Comparison of ENCODE assay signal across 17 cellular contexts in the genomic region with DNA sequence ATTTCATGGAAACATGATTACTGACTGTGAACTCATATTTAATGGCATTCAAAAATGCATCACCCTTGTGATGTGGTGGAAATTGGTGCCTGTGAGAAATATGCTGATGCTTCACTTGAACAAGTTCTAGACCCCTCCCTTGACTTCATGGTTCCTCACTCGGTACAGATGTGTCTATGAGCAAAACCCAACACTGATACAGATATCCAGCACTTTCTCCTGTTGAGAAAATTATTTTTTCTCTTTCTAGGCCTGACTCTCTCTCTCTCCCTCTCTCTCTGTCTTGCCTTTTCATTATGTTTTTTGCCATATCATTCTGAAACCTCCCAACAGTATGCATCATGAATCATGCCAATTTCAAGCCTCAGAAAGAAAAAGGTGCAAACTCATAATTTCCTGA.
DNase-seq lines count a peak whose midpoint lies in the region; ATAC-seq and TF ChIP-seq lines count a peak whose summit lies in the region.
"Had no signal": no experiment of that assay in that cellular context is flagged by ENCODE, and none has a peak within 500 bp of the region (broad histone marks: within the 10 kb centered on the region; RNA-seq: fewer than 3 reads in every experiment).

No MANE protein-coding gene starts in this region.

- H3K4me3 Mint-ChIP-seq in activated CD8-positive, alpha-beta memory T cell treated with anti-CD3 and anti-CD28 coated beads, Interleukin-2, amount 10 ng/mL, durations not matched to agents 7 days and 5 days: no peak overlapping the region
- peak overlapping the region; percentile 9 for H3K4me3 Mint-ChIP-seq in activated CD4-positive, alpha-beta memory T cell treated with anti-CD3 and anti-CD28 coated beads, Interleukin-2, amount 10 ng/mL, durations not matched to agents 7 days and 5 days
- H3K4me3 Mint-ChIP-seq: CD14-positive monocyte had no signal

- H3K36me3 Mint-ChIP-seq in activated CD8-positive, alpha-beta memory T cell treated with anti-CD3 and anti-CD28 coated beads, Interleukin-2, amount 10 ng/mL, durations not matched to agents 7 days and 5 days: no peaks in the 10 kb centered on the region
- H3K36me3 Mint-ChIP-seq in activated CD4-positive, alpha-beta memory T cell treated with anti-CD3 and anti-CD28 coated beads, Interleukin-2, amount 10 ng/mL, durations not matched to agents 7 days and 5 days (ENCODE audit: low read depth): no peaks in the 10 kb centered on the region
- H3K36me3 Mint-ChIP-seq: CD14-positive monocyte had no signal

- no peak for TF ChIP-seq POLR2A in uterus (IDR thresholded peaks at IDR 0.05)

- no peak for DNase-seq in activated CD8-positive, alpha-beta memory T cell treated with anti-CD3 and anti-CD28 coated beads, Interleukin-2, amount 10 ng/mL, durations not matched to agents 7 days and 5 days
- DNase-seq in activated CD8-positive, alpha-beta memory T cell treated with anti-CD3 and anti-CD28 coated beads, Interleukin-2, amount 50 U/mL, for 48 hours: no peak
- DNase-seq in DND-41: no peak
- no peak for DNase-seq in activated CD4-positive, alpha-beta memory T cell treated with anti-CD3 and anti-CD28 coated beads, Interleukin-2, amount 10 ng/mL, durations not matched to agents 7 days and 5 days
- DNase-seq in effector CD4-positive, alpha-beta T cell: no peak
- no peak for DNase-seq in uterus
- DNase-seq: Caco-2, MM.1S, NCI-H187 treated with DMSO at 0.1 percent for 48 hours, NCI-H2171 treated with DMSO at 0.1 percent for 48 hours, NCI-H774 had no signal

- H3K27me3 ChIP-seq in DND-41 (ENCODE audit: insufficient read depth, low read length, poor library complexity) (no peaks in the 10 kb centered on the region), iPS-20b (ENCODE audit: insufficient read depth, low read length) (no peaks in the 10 kb centered on the region), uterus (no peaks in the 10 kb centered on the region)

- CTCF ChIA-PET in activated CD8-positive, alpha-beta memory T cell treated with anti-CD3 and anti-CD28 coated beads, Interleukin-2, amount 10 ng/mL, durations not matched to agents 7 days and 5 days (lab: Charles Lee): no interaction called here
- CTCF ChIA-PET in activated CD4-positive, alpha-beta memory T cell treated with anti-CD3 and anti-CD28 coated beads, Interleukin-2, amount 10 ng/mL, durations not matched to agents 7 days and 5 days (lab: Charles Lee): no interaction called here

- no peak overlapping the region for H3K27ac ChIP-seq in DND-41 (ENCODE audit: low read length)
- H3K27ac ChIP-seq in iPS-20b (ENCODE audit: low read length): no peak overlapping the region
- H3K27ac ChIP-seq in uterus: no peak overlapping the region
- H3K27ac ChIP-seq: A549, KMS-11 had no signal

- peaks cover 11% of the 10 kb centered on the region for H3K4me1 Mint-ChIP-seq in activated CD8-positive, alpha-beta memory T cell treated with anti-CD3 and anti-CD28 coated beads, Interleukin-2, amount 10 ng/mL, durations not matched to agents 7 days and 5 days
- H3K4me1 Mint-ChIP-seq in activated CD4-positive, alpha-beta memory T cell treated with anti-CD3 and anti-CD28 coated beads, Interleukin-2, amount 10 ng/mL, durations not matched to agents 7 days and 5 days: peaks cover 20% of the 10 kb centered on the region
- H3K4me1 Mint-ChIP-seq: CD14-positive monocyte had no signal

- no peak overlapping the region for H3K4me2 ChIP-seq in DND-41 (ENCODE audit: insufficient read depth, low read length)
- H3K4me2 ChIP-seq: A549, KMS-11 had no signal

- no peaks in the 10 kb centered on the region for H4K20me1 ChIP-seq in DND-41 (ENCODE audit: insufficient read depth, low read length)

- H3K36me3 ChIP-seq in DND-41 (ENCODE audit: insufficient read depth, low read length) (no peaks in the 10 kb centered on the region), iPS-20b (ENCODE audit: insufficient read depth, low read depth, low read length) (no peaks in the 10 kb centered on the region), uterus (no peaks in the 10 kb centered on the region)

- H3K27ac Mint-ChIP-seq in activated CD8-positive, alpha-beta memory T cell treated with anti-CD3 and anti-CD28 coated beads, Interleukin-2, amount 10 ng/mL, durations not matched to agents 7 days and 5 days: no peak overlapping the region
- peak overlapping the region; percentile 44 for H3K27ac Mint-ChIP-seq in activated CD4-positive, alpha-beta memory T cell treated with anti-CD3 and anti-CD28 coated beads, Interleukin-2, amount 10 ng/mL, durations not matched to agents 7 days and 5 days
- H3K27ac Mint-ChIP-seq: CD14-positive monocyte had no signal

- H3K4me3 ChIP-seq in DND-41 (ENCODE audit: low read depth in 1 of 2, low read length in 2 of 2) (no peak overlapping the region), iPS-20b (ENCODE audit: low read length) (0 out of 2 replicates have a peak overlapping the region, but pooled peaks have one; percentile 22), uterus (no peak overlapping the region)
- H3K4me3 ChIP-seq: A549 had no signal

- H2AFZ ChIP-seq in DND-41 (ENCODE audit: low read depth, low read length): no peak overlapping the region

- no peaks in the 10 kb centered on the region for H3K79me2 ChIP-seq in DND-41 (ENCODE audit: insufficient read depth, low read length)

- ATAC-seq in activated CD8-positive, alpha-beta memory T cell treated with anti-CD3 and anti-CD28 coated beads, Interleukin-2, amount 10 ng/mL, durations not matched to agents 7 days and 5 days: peak; percentile 36
- 0 out of 3 replicates have a peak, but pooled peaks have one; percentile 19 for ATAC-seq in DND-41 (ENCODE audit: insufficient read depth, low read depth)
- ATAC-seq: A549, HepG2, Panc1 had no signal

- TF ChIP-seq CTCF in DND-41 (IDR thresholded peaks at IDR 0.05; ENCODE audit: borderline replicate concordance, extremely low read depth, low read length, poor library complexity, severe bottlenecking): no peak
- no peak for TF ChIP-seq CTCF in uterus (IDR thresholded peaks at IDR 0.05)

- H3K27me3 Mint-ChIP-seq in activated CD8-positive, alpha-beta memory T cell treated with anti-CD3 and anti-CD28 coated beads, Interleukin-2, amount 10 ng/mL, durations not matched to agents 7 days and 5 days: peaks cover 45% of the 10 kb centered on the region
- H3K27me3 Mint-ChIP-seq in activated CD4-positive, alpha-beta memory T cell treated with anti-CD3 and anti-CD28 coated beads, Interleukin-2, amount 10 ng/mL, durations not matched to agents 7 days and 5 days: peaks cover 38% of the 10 kb centered on the region

- H3K4me1 ChIP-seq in DND-41 (ENCODE audit: insufficient read depth, low read length) (peaks cover 33% of the 10 kb centered on the region), iPS-20b (ENCODE audit: insufficient read depth, low read length) (no peaks in the 10 kb centered on the region), uterus (no peaks in the 10 kb centered on the region)
- H3K4me1 ChIP-seq: A549, Caco-2 had no signal

- intact Hi-C loops in uterus (cut with DNase I; ENCODE audit: low total_unique reads): no loop called here

- H3K9me3 Mint-ChIP-seq in activated CD8-positive, alpha-beta memory T cell treated with anti-CD3 and anti-CD28 coated beads, Interleukin-2, amount 10 ng/mL, durations not matched to agents 7 days and 5 days (ENCODE audit: low read depth): no peaks in the 10 kb centered on the region
- no peaks in the 10 kb centered on the region for H3K9me3 Mint-ChIP-seq in activated CD4-positive, alpha-beta memory T cell treated with anti-CD3 and anti-CD28 coated beads, Interleukin-2, amount 10 ng/mL, durations not matched to agents 7 days and 5 days

- H3K9me3 ChIP-seq in DND-41 (ENCODE audit: insufficient read depth, low read length, severe bottlenecking) (peaks cover 4% of the 10 kb centered on the region), iPS-20b (ENCODE audit: insufficient read depth, low read depth, low read length) (peaks cover 98% of the 10 kb centered on the region), uterus (no peaks in the 10 kb centered on the region)
- H3K9me3 ChIP-seq: A549, Caco-2 had no signal

- POLR2A ChIA-PET in activated CD4-positive, alpha-beta memory T cell treated with anti-CD3 and anti-CD28 coated beads, Interleukin-2, amount 10 ng/mL, durations not matched to agents 7 days and 5 days (lab: Charles Lee): no interaction called here

- H3K9ac ChIP-seq in DND-41 (ENCODE audit: low read depth, low read length) (no peak overlapping the region), iPS-20b (ENCODE audit: low read depth, low read length) (no peak overlapping the region)
- H3K9ac ChIP-seq: KMS-11 had no signal
